In genomic region chr9:129463477-129463876, GRCh38 we compare ENCODE assay signal across 20 cellular contexts.
"Had no signal": no experiment of that assay in that cellular context is flagged by ENCODE, and none has a peak within 500 bp of the region (broad histone marks: within the 10 kb centered on the region; RNA-seq: fewer than 3 reads in every experiment).

No MANE protein-coding gene starts in this region.

- H3K27ac ChIP-seq: left lung had no signal

- DNase-seq: activated CD4-positive, alpha-beta T cell treated with anti-CD3 and anti-CD28 coated beads for 48 hours; activated CD8-positive, alpha-beta memory T cell treated with anti-CD3 and anti-CD28 coated beads, Interleukin-2, amount 50 U/mL, for 4 hours; activated CD8-positive, alpha-beta T cell treated with anti-CD3 and anti-CD28 coated beads, Interleukin-2, amount 10 ng/mL, durations not matched to agents 7 days and 5 days; activated effector memory CD4-positive, alpha-beta T cell treated with anti-CD3 and anti-CD28 coated beads, Interleukin-2, amount 50 U/mL, for 16 hours; activated T-cell treated with anti-CD3 and anti-CD28 coated beads, Interleukin-2, amount 50 U/mL, for 48 hours; amniotic stem cell; central memory CD4-positive, alpha-beta T cell; cortex of kidney; effector CD8-positive, alpha-beta T cell; esophagus squamous epithelium; kidney; left lung; naive thymus-derived CD8-positive, alpha-beta T cell; stimulated activated CD4-positive, alpha-beta T cell treated with anti-CD3 and anti-CD28 coated beads, Interleukin-1b, Interleukin-23, amount 100 ng/mL, for 48 hours; stimulated activated naive CD8-positive, alpha-beta T cell treated with anti-CD3 and anti-CD28 coated beads, Interleukin-15, amount 100 ng/mL, for 72 hours; testis had no signal

- H3K9me3 Mint-ChIP-seq: naive thymus-derived CD8-positive, alpha-beta T cell; stimulated activated naive CD8-positive, alpha-beta T cell treated with anti-CD3 and anti-CD28 coated beads, Interleukin-15, amount 100 ng/mL, for 72 hours; T-helper 1 cell treated with Interleukin-12 subunit alpha and Interleukin-12 subunit beta and Interleukin-4 antibody, amounts not matched to agents 30 μg/mL and 1 μg/mL, for 36 hours had no signal

- H3K9me3 ChIP-seq: esophagus squamous epithelium, left lung, testis had no signal

- FAIRE-seq: endothelial cell of umbilical vein, kidney had no signal

- H3K27me3 ChIP-seq: esophagus squamous epithelium, hepatocyte, left lung, testis had no signal

- H3K4me3 Mint-ChIP-seq: activated CD8-positive, alpha-beta T cell treated with anti-CD3 and anti-CD28 coated beads, Interleukin-2, amount 10 ng/mL, durations not matched to agents 7 days and 5 days; activated naive CD8-positive, alpha-beta T cell; stimulated activated naive CD8-positive, alpha-beta T cell treated with anti-CD3 and anti-CD28 coated beads, Interleukin-15, amount 100 ng/mL, for 72 hours; T-helper 1 cell treated with Interleukin-12 subunit alpha and Interleukin-12 subunit beta and Interleukin-4 antibody, amounts not matched to agents 30 μg/mL and 1 μg/mL, for 36 hours had no signal

- H3K4me2 ChIP-seq: hepatocyte had no signal

- ATAC-seq: activated CD8-positive, alpha-beta T cell treated with anti-CD3 and anti-CD28 coated beads, Interleukin-2, amount 10 ng/mL, durations not matched to agents 7 days and 5 days; left lung; naive thymus-derived CD8-positive, alpha-beta T cell; stimulated activated naive CD8-positive, alpha-beta T cell treated with anti-CD3 and anti-CD28 coated beads, Interleukin-15, amount 100 ng/mL, for 72 hours had no signal

- H3K27me3 Mint-ChIP-seq: activated naive CD8-positive, alpha-beta T cell; naive thymus-derived CD8-positive, alpha-beta T cell; stimulated activated naive CD8-positive, alpha-beta T cell treated with anti-CD3 and anti-CD28 coated beads, Interleukin-15, amount 100 ng/mL, for 72 hours had no signal

- H3K4me3 ChIP-seq: esophagus squamous epithelium, hepatocyte, left lung, testis had no signal

- H3K36me3 ChIP-seq: esophagus squamous epithelium, left lung had no signal

- H3K27ac Mint-ChIP-seq: activated CD8-positive, alpha-beta T cell treated with anti-CD3 and anti-CD28 coated beads, Interleukin-2, amount 10 ng/mL, durations not matched to agents 7 days and 5 days; activated naive CD8-positive, alpha-beta T cell; T-helper 1 cell treated with Interleukin-12 subunit alpha and Interleukin-12 subunit beta and Interleukin-4 antibody, amounts not matched to agents 30 μg/mL and 1 μg/mL, for 36 hours had no signal

- H3K36me3 Mint-ChIP-seq: activated naive CD8-positive, alpha-beta T cell; naive thymus-derived CD8-positive, alpha-beta T cell had no signal

- H2AFZ ChIP-seq: hepatocyte had no signal
